In the genomic region with DNA sequence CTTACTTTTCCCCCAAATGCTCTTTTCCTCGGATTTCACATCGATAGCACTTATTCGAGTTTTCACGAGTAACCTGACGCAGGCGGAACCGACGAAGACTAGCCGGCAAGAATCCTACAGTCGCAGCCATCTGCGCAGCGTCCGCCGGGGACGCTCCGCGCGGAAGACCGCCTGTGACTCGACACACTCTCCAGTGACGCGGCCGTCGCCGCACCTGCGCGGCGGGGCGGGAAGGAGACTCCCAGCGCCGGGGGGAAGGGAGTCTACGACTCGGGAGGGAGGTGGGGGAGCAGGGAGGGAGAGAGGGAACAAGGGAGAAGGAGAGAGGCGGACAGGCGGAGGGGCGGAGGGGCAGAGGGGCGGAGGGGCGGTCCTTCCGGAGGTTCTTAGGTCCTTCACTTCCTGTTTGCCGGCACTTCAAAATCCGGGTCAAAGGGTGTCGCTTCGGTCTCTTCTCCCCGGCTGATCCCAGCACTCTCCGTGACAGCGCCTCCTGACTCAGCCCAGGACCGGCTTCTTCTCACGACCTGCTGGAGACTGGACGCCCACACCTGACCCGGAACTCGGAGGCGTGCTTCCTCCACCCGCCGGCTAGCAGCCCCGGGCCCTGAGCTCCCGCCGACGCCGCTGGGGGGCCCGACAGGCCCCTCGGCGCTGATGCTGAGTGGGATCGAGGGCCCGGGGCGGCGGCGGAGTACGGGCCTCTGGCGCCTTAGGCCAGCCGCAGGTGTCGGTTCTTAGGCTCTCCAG, we compare ENCODE assay signal across 8 cellular contexts. TPM values are rescaled to one million over a fixed set of nuclear protein-coding genes. Genes with fewer than 3 reads are reported as not detected.
DNase-seq lines count a peak whose midpoint lies in the region; ATAC-seq and TF ChIP-seq lines count a peak whose summit lies in the region.

A gene with protein sequence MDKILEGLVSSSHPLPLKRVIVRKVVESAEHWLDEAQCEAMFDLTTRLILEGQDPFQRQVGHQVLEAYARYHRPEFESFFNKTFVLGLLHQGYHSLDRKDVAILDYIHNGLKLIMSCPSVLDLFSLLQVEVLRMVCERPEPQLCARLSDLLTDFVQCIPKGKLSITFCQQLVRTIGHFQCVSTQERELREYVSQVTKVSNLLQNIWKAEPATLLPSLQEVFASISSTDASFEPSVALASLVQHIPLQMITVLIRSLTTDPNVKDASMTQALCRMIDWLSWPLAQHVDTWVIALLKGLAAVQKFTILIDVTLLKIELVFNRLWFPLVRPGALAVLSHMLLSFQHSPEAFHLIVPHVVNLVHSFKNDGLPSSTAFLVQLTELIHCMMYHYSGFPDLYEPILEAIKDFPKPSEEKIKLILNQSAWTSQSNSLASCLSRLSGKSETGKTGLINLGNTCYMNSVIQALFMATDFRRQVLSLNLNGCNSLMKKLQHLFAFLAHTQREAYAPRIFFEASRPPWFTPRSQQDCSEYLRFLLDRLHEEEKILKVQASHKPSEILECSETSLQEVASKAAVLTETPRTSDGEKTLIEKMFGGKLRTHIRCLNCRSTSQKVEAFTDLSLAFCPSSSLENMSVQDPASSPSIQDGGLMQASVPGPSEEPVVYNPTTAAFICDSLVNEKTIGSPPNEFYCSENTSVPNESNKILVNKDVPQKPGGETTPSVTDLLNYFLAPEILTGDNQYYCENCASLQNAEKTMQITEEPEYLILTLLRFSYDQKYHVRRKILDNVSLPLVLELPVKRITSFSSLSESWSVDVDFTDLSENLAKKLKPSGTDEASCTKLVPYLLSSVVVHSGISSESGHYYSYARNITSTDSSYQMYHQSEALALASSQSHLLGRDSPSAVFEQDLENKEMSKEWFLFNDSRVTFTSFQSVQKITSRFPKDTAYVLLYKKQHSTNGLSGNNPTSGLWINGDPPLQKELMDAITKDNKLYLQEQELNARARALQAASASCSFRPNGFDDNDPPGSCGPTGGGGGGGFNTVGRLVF (plus strand): TSS at position 415 of the 750 bp plus-strand sequence. CDS start 534 bp downstream, outside the sequence.

- H3K27ac ChIP-seq in AG04450 (ENCODE audit: low read depth, low read length) (peak within 1 kb of the TSS; percentile 84), spleen (peak within 1 kb of the TSS; percentile 92 to 98 (median 96))

- peaks cover 26 to 70% (median 59%) of the 10 kb centered on the region in 6 donors for H3K4me1 ChIP-seq in spleen

- 0 to 1% (median 0%) methylated on average over 52 to 71 of the region's 71 CpGs for WGBS in spleen, 5 donors

- ATAC-seq in GM18873 (IDR thresholded peaks at IDR 0.05; ENCODE audit: low FRiP score, unreplicated experiment) (peak; percentile 56), HG03139 (IDR thresholded peaks at IDR 0.05; ENCODE audit: unreplicated experiment) (peak; percentile 71), WTC11 (peak; percentile 89)

- H3K4me3 Mint-ChIP-seq in WTC11 = peak within 1 kb of the TSS; percentile 99
- peak within 1 kb of the TSS; percentile 94 to 99 (median 95) for H3K4me3 Mint-ChIP-seq in immature natural killer cell

- H3K36me3 ChIP-seq in spleen = peaks cover 0 to 3% (median 0%) of the 10 kb centered on the region in 6 donors

- POLR2A ChIA-PET in AG04450 (lab: Yijun Ruan, JAX) = no interaction called here
- POLR2A ChIA-PET in WTC11 (lab: Charles Lee) = no interaction called here

- H3K27me3 Mint-ChIP-seq in WTC11 (ENCODE audit: low read depth) (no peaks in the 10 kb centered on the region; the same call in 1 of the 2 replicates), immature natural killer cell (ENCODE audit: low read depth in 3 of 3) (peaks cover 0 to 6% (median 5%) of the 10 kb centered on the region in 3 donors)

- CTCF ChIA-PET in AG04450 (lab: Charles Lee) = interaction anchor here (0.5 kb wide), 1 partner anchor 200 kb away, joined by 3 read pairs; no protein-coding TSS in a partner anchor
- CTCF ChIA-PET in WTC11 (lab: Charles Lee) = interaction anchor here (1.3 kb wide), 1 partner anchor 199 kb away, joined by 5 read pairs; no protein-coding TSS in a partner anchor

- H3K27ac Mint-ChIP-seq in WTC11 (peak within 1 kb of the TSS; percentile 100), immature natural killer cell (peak within 1 kb of the TSS; percentile 96 to 99 (median 98))

- peaks cover 14% of the 10 kb centered on the region for H3K36me3 Mint-ChIP-seq in WTC11
- peaks cover 0 to 5% (median 3%) of the 10 kb centered on the region in 3 donors for H3K36me3 Mint-ChIP-seq in immature natural killer cell

- intact Hi-C loops in spleen (cut with DNase I; ENCODE audit: low total_unique reads) = loop anchor here (10.0 kb wide), 2 partner anchors 150 to 1960 kb away; partner anchors contain the start of genes GAB1 and ZNF330

- TF ChIP-seq POLR2A in spleen (IDR thresholded peaks at IDR 0.05) = peak in 1 of 3 donors; percentile 60

- H3K9me3 ChIP-seq in AG04450 (ENCODE audit: control insufficient read depth, insufficient read depth, low read length) (no peaks in the 10 kb centered on the region; the same call in 1 of the 2 replicates), spleen (no peaks in the 10 kb centered on the region)

- TF ChIP-seq CTCF in AG04450 (IDR thresholded peaks at IDR 0.05; ENCODE audit: low read depth, low read length) (no peak), WTC11 (IDR thresholded peaks at IDR 0.05) (no peak), cardiac fibroblast (IDR thresholded peaks at IDR 0.05; ENCODE audit: low read depth, low read length) (no peak), spleen (IDR thresholded peaks at IDR 0.05 in 8 of 11, conservative IDR thresholded peaks at IDR 0.05 in 3 of 11) (peak in 2 of 11 experiments; percentile 12 to 18)

- no peaks in the 10 kb centered on the region for H3K9me3 Mint-ChIP-seq in WTC11
- no peaks in the 10 kb centered on the region for H3K9me3 Mint-ChIP-seq in immature natural killer cell

- peaks cover 42% of the 10 kb centered on the region for H3K4me1 Mint-ChIP-seq in WTC11
- H3K4me1 Mint-ChIP-seq in immature natural killer cell = peaks cover 53 to 72% of the 10 kb centered on the region in 2 donors

- H3K27me3 ChIP-seq in AG04450 (ENCODE audit: control insufficient read depth, insufficient read depth, low read length) (no peaks in the 10 kb centered on the region), spleen (replicated peaks in 1 of 7) (no peaks in the 10 kb centered on the region)

- DNase-seq in AG04450 (ENCODE audit: low read depth, low spot score) (peak; percentile 81), NCI-H2227 (lab: John Stamatoyannopoulos, UW; ENCODE audit: unreplicated experiment) (peak; percentile 94), WTC11 (ENCODE audit: low spot score) (peak; percentile 82), cardiac fibroblast (ENCODE audit: low read depth in 2 of 2) (peak; percentile 92 to 95), immature natural killer cell (peak; percentile 79 to 84 (median 83)), spleen (peak; percentile 95)

- H3K4me3 ChIP-seq in AG04450 (ENCODE audit: low read depth, low read length) = peak within 1 kb of the TSS; percentile 89
- peak within 1 kb of the TSS; percentile 77 to 93 for H3K4me3 ChIP-seq in cardiac fibroblast (replicated peaks in 1 of 2; ENCODE audit: low read depth in 2 of 2, low read length in 2 of 2)
- peak within 1 kb of the TSS; percentile 59 to 94 (median 86) for H3K4me3 ChIP-seq in spleen

TF ChIP-seq in WTC11, 78 proteins besides CTCF, POLR2A, EP300 and RAD21 (continues in another document):
- TF ChIP-seq, protein P1, sequence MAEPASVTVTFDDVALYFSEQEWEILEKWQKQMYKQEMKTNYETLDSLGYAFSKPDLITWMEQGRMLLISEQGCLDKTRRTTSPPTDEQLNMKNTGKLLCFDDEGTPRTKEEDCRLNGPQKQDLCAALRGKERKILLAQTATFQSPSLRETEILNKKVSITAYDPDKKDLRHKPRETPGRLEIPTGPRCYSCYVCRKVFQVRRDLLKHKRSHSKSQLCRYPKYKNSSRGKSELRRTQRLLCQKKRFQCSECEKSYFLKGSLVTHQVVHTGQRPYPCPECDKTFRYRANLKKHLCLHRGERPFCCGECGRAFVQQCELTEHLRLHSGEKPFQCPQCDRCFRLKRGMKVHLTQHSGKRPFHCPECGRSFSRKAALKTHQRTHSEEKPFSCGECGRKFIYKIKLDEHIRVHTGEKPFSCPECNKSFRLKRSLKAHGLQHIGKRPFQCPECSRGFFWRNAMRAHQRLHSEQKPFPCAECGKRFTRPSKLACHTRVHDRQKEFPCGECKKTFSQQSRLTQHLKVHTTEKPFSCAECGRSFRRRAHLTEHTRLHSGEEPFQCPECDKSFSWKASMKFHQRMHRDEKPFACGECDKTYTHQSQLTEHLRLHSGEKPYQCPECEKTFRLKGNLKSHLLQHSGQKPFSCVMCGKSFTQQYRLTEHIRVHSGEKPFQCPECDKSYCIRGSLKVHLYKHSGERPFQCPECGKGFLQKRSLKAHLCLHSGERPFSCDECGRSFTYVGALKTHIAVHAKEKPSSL (CRISPR knock-in tag; conservative IDR thresholded peaks at IDR 0.05) = no peak
- peak; percentile 10; the same call in 1 of the 2 replicates for TF ChIP-seq USF1 (CRISPR knock-in tag; IDR thresholded peaks at IDR 0.05)
- TF ChIP-seq FOXP4 (CRISPR knock-in tag; IDR thresholded peaks at IDR 0.05) = 0 out of 2 replicates have a peak, but pooled peaks have one; percentile 51

RNA-seq across cellular contexts. Expression of the gene that starts here (rescaled TPM):
- polyA plus RNA-seq in AG04450 (2011; rRNA removed) (11.6 and 14.1 TPM in 2 replicates), immature natural killer cell (10 to 100 TPM; 19.7 to 31.5 (median 25.4) TPM), spleen (1 to 10 TPM; 4.2 to 5.9 (median 5.6) TPM)
- polyA minus RNA-seq in AG04450 (2011; rRNA and poly(A)+ RNA removed) = 25.3 and 26.6 TPM in 2 replicates
- total RNA-seq in WTC11 (2021) (9.9 to 10.3 TPM (median 10.0 TPM) in 3 replicates), spleen (10 to 100 TPM; 23.8 to 37.3 (median 26.9) TPM)

Comparison
In these comparisons a context has a peak if more than half of its experiments do, and no peak if none do; other contexts are left out.
1. Peak in every context shown above with its lines: DNase-seq, ATAC-seq, H3K4me3 ChIP-seq and H3K27ac ChIP-seq.